In the genomic region with DNA sequence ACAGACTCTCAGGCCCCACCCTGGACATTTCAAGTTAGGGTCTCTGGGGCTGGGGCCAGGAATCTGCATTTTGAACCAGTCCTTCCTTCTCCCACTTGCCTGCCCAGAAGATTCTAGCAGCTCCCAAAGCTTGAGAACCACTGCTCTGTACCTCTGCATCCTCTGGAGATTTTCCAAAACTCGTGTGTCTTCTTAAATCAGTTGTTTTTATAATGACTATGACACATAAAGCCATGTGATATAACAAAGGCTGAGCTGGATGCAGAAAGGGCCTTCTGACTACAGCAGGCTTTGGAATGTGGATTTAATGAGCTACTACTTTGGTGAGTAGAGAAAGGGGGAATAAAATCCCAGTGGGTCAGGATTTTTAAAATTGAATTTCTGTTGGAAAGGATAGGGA, we compare ENCODE assay signal across 8 cellular contexts. TPM values are rescaled to one million over a fixed set of nuclear protein-coding genes. Genes with fewer than 3 reads are reported as not detected.
DNase-seq lines count a peak whose midpoint lies in the region; TF ChIP-seq lines count a peak whose summit lies in the region.
"Not testable (repeated sequence)": the region's sequence is repeated elsewhere in the genome, so short reads cannot be mapped to it uniquely, and the experiment has no call there.

No MANE protein-coding gene starts in this region.

- intact Hi-C loops in MCF 10A (cut with micrococcal nuclease), result not testable (repeated sequence)

- H3K36me3 Mint-ChIP-seq in MCF 10A (ENCODE audit: insufficient read depth, unreplicated experiment), result not testable (repeated sequence)

- H3K9me3 Mint-ChIP-seq in MCF 10A (ENCODE audit: unreplicated experiment), result peaks cover 22% of the 10 kb centered on the region

- H3K4me1 Mint-ChIP-seq in MCF 10A (ENCODE audit: insufficient read depth, unreplicated experiment), result not testable (repeated sequence)

- TF ChIP-seq CTCF in MCF 10A (IDR thresholded peaks at IDR 0.05; ENCODE audit: unreplicated experiment); fibroblast of pulmonary artery (IDR thresholded peaks at IDR 0.05; ENCODE audit: low read length, missing control alignments): not testable (repeated sequence)

- BruUV-seq in MCF 10A (replicated peaks; lab: Mats Ljungman, UMichigan), result not testable (repeated sequence)

- H3K4me3 ChIP-seq in fibroblast of pulmonary artery (replicated peaks; ENCODE audit: low read depth, low read length), result not testable (repeated sequence)

- H3K27ac ChIP-seq in epithelial cell of prostate, result peak overlapping the region; percentile 68

- H3K27me3 Mint-ChIP-seq in MCF 10A (ENCODE audit: insufficient read depth, unreplicated experiment), result not testable (repeated sequence)

- POLR2A ChIA-PET in MCF 10A (lab: Yijun Ruan, JAX), result interaction anchor here (1.5 kb wide), 1 partner anchor 18 kb away, joined by 5 read pairs; no protein-coding TSS in a partner anchor

- in situ Hi-C loops in SK-MEL-5 (cut with HindIII; ENCODE audit: low pct_unique_long_range_greater_than_20kb, low sequenced_read_pairs), result not testable (repeated sequence)

- not testable (repeated sequence) for H3K4me3 Mint-ChIP-seq in MCF 10A (ENCODE audit: unreplicated experiment)

- CTCF ChIA-PET in MCF 10A (lab: Yijun Ruan, JAX), result interaction anchor here (0.9 kb wide), 1 partner anchor 64 kb away, joined by 3 read pairs; no protein-coding TSS in a partner anchor

- H3K27ac Mint-ChIP-seq in MCF 10A (ENCODE audit: low read depth, unreplicated experiment), result not testable (repeated sequence)

- DNase-seq in ELR (ENCODE audit: low read depth) (peak; percentile 33), HT1080 (ENCODE audit: low read depth) (peak; percentile 23), SK-MEL-5 (ENCODE audit: low read depth, low spot score) (peak; percentile 30), MCF 10A (ENCODE audit: unreplicated experiment) (peak; percentile 23), epithelial cell of prostate (ENCODE audit: low read depth, low spot score) (peak; percentile 43), fibroblast of pulmonary artery (ENCODE audit: low read depth) (peak; percentile 41), iris pigment epithelial cell (ENCODE audit: low read depth) (peak; percentile 69), stromal cell of bone marrow (ENCODE audit: low read depth) (peak; percentile 49)

RNA-seq across cellular contexts. Expression of a gene that starts 37.5 kb away (rescaled TPM):
- total RNA-seq in HT1080 (2014; rRNA removed; shearing (Covaris generic)), result 1.7 and 2.5 TPM in 2 replicates
- polyA plus RNA-seq in HT1080 (2015; cell fraction: cytosol; rRNA removed), result 1.1 and 1.2 TPM in 2 replicates
- 0.96 and 1.6 TPM in 2 replicates for polyA plus RNA-seq in HT1080 (2015; cell fraction: nucleus; rRNA removed)
- total RNA-seq in SK-MEL-5 (2014; rRNA removed; shearing (Covaris generic)), result 15.0 and 17.0 TPM in 2 replicates
- polyA plus RNA-seq in SK-MEL-5 (2015; cell fraction: cytosol; rRNA removed), result 9.2 and 10.1 TPM in 2 replicates
- polyA plus RNA-seq in SK-MEL-5 (2015; cell fraction: nucleus; rRNA removed), result 7.2 and 9.8 TPM in 2 replicates
- 6.5 and 7.9 TPM in 2 replicates for total RNA-seq in MCF 10A (2022)
